In genomic region chr12:123457980-123458779, GRCh38 we compare ENCODE assay signal across 8 cellular contexts. TPM values are rescaled to one million over a fixed set of nuclear protein-coding genes. Genes with fewer than 3 reads are reported as not detected.
DNase-seq lines count a peak whose midpoint lies in the region; ATAC-seq, FAIRE-seq and TF ChIP-seq lines count a peak whose summit lies in the region.

TSS of gene SNRNP35 (plus strand) at chr12:123458139. CDS start at chr12:123465541, 7,402 bp downstream.

- H3K4me1 ChIP-seq in ovary (ENCODE audit: insufficient read depth): peaks cover 4% of the 10 kb centered on the region
- peaks cover 4% of the 10 kb centered on the region for H3K4me1 ChIP-seq in thymus (ENCODE audit: control insufficient read depth, insufficient read depth, low read length)

- intact Hi-C loops in Right ventricle myocardium superior (cut with DNase I): no loop called here
- intact Hi-C loops in ovary (cut with DNase I): no loop called here

- DNase-seq in Daoy (ENCODE audit: low read depth) (peak; percentile 92), H54 (ENCODE audit: insufficient read length, low spot score) (peak; percentile 53), NCI-H1092 (lab: John Stamatoyannopoulos, UW) (peak; percentile 52), SW480 (ENCODE audit: low spot score) (peak; percentile 83), Right ventricle myocardium superior (peak; percentile 90), ovary (peak; percentile 77 to 87 (median 79))
- DNase-seq in activated naive CD8-positive, alpha-beta T cell treated with anti-CD3 and anti-CD28 coated beads, Interleukin-2, amount 50 U/mL, for 16 hours (ENCODE audit: low read depth, low spot score): peak; percentile 56

- WGBS in ovary, 3 donors: 0 to 1% (median 1%) methylated on average over 48 of the region's 48 CpGs
- under 1% methylated on average over 48 of the region's 48 CpGs for WGBS in thymus

- TF ChIP-seq POLR2A in H54 (IDR thresholded peaks at IDR 0.05; ENCODE audit: low read depth, low read length) (peak; percentile 66), ovary (IDR thresholded peaks at IDR 0.05) (peak; percentile 40)

- H3K4me3 ChIP-seq in ovary (peak within 1 kb of the TSS; percentile 70), thymus (ENCODE audit: low read length) (peak within 1 kb of the TSS; percentile 99)

- no peaks in the 10 kb centered on the region for H3K27me3 ChIP-seq in ovary
- no peaks in the 10 kb centered on the region for H3K27me3 ChIP-seq in thymus (ENCODE audit: control insufficient read depth, insufficient read depth)

- FAIRE-seq in H54 (lab: Jason Lieb, UNC): no peak

- peak; percentile 85 for ATAC-seq in Right ventricle myocardium superior (ENCODE audit: poor library complexity)

- H3K27ac ChIP-seq in ovary (peak within 1 kb of the TSS; percentile 98 to 99), thymus (ENCODE audit: low read depth) (peak within 1 kb of the TSS; percentile 100)

- H3K9me3 ChIP-seq in ovary (no peaks in the 10 kb centered on the region), thymus (ENCODE audit: control insufficient read depth) (no peaks in the 10 kb centered on the region)

- no peak for TF ChIP-seq EP300 in ovary (IDR thresholded peaks at IDR 0.05)

- TF ChIP-seq CTCF in ovary (IDR thresholded peaks at IDR 0.05): peak in 1 of 3 donors; percentile 6

- no peaks in the 10 kb centered on the region for H3K36me3 ChIP-seq in ovary
- H3K36me3 ChIP-seq in thymus (ENCODE audit: control insufficient read depth, insufficient read depth): no peaks in the 10 kb centered on the region

RNA-seq across cellular contexts. Expression of gene SNRNP35, which starts in this region (rescaled TPM):
- total RNA-seq in Daoy (2014; rRNA removed; shearing (Covaris generic)): 6.4 and 21.5 TPM in 2 replicates
- 23.4 TPM for total RNA-seq in Right ventricle myocardium superior
- total RNA-seq in ovary: 10 to 100 TPM; 13.7 to 18.4 (median 15.8) TPM
- polyA plus RNA-seq in ovary: 10 to 100 TPM; 24.7 to 39.9 TPM
- 53.9 TPM for polyA plus RNA-seq in thymus

Comparison
In these comparisons a context has a peak if more than half of its experiments do, and no peak if none do; other contexts are left out.
1. Peak in every context shown above with its lines: DNase-seq, ATAC-seq, H3K4me3 ChIP-seq and H3K27ac ChIP-seq.